Comparison of ENCODE assay signal across 15 cellular contexts in genomic region chr5:83528439-83528769, GRCh38. TPM values are rescaled to one million over a fixed set of nuclear protein-coding genes. Genes with fewer than 3 reads are reported as not detected.
A peak's percentile ranks its signal among the peaks of the same experiment; 100 is the strongest.
DNase-seq lines count a peak whose midpoint lies in the region; ATAC-seq and TF ChIP-seq lines count a peak whose summit lies in the region.
"Had no signal": no experiment of that assay in that cellular context is flagged by ENCODE, and none has a peak within 500 bp of the region (broad histone marks: within the 10 kb centered on the region; RNA-seq: fewer than 3 reads in every experiment).

No MANE protein-coding gene starts in this region.

- H3K4me3 ChIP-seq in cardiac fibroblast (replicated peaks in 1 of 2; ENCODE audit: low read depth in 2 of 2, low read length in 2 of 2) = no peak overlapping the region
- H3K4me3 ChIP-seq in fibroblast of pulmonary artery (replicated peaks; ENCODE audit: low read depth, low read length) = no peak overlapping the region
- H3K4me3 ChIP-seq: A549, HAP-1 had no signal

- DNase-seq in amniotic epithelial cell (ENCODE audit: low read depth) (peak; percentile 47), cardiac fibroblast (ENCODE audit: low read depth in 2 of 2) (peak; percentile 40 to 41), fibroblast of pulmonary artery (ENCODE audit: low read depth) (peak; percentile 36), renal cortical epithelial cell (ENCODE audit: low read depth) (peak; percentile 38), Ammon's horn (ENCODE audit: low spot score) (no peak), T-cell (no peak), GM19240 (ENCODE audit: insufficient read length, low spot score) (no peak)
- DNase-seq: CD8-positive, alpha-beta memory T cell; DMS53; GF-D8; GOT3 had no signal

- no peaks in the 10 kb centered on the region for H3K4me1 Mint-ChIP-seq in T-cell
- H3K4me1 Mint-ChIP-seq: CD8-positive, alpha-beta memory T cell had no signal

- H3K4me3 Mint-ChIP-seq in T-cell = no peak overlapping the region
- H3K4me3 Mint-ChIP-seq: CD8-positive, alpha-beta memory T cell had no signal

- CTCF ChIA-PET in T-cell (lab: Charles Lee) = no interaction called here

- no peak overlapping the region for H3K27ac Mint-ChIP-seq in T-cell
- H3K27ac Mint-ChIP-seq: CD8-positive, alpha-beta memory T cell had no signal

- H3K27me3 Mint-ChIP-seq in T-cell = peaks cover 3 to 4% of the 10 kb centered on the region in 2 donors

- POLR2A ChIA-PET in T-cell (lab: Charles Lee) = no interaction called here

- H3K36me3 Mint-ChIP-seq in T-cell = no peaks in the 10 kb centered on the region
- H3K36me3 Mint-ChIP-seq: CD8-positive, alpha-beta memory T cell had no signal

- TF ChIP-seq CTCF in cardiac fibroblast (IDR thresholded peaks at IDR 0.05; ENCODE audit: low read depth, low read length) (no peak), fibroblast of pulmonary artery (IDR thresholded peaks at IDR 0.05; ENCODE audit: low read length, missing control alignments) (no peak)

- H3K9me3 Mint-ChIP-seq in T-cell = no peaks in the 10 kb centered on the region
- H3K9me3 Mint-ChIP-seq: CD8-positive, alpha-beta memory T cell had no signal

- ATAC-seq in GM21825 (IDR thresholded peaks at IDR 0.05; ENCODE audit: unreplicated experiment) (no peak), T-cell (replicated peaks in 1 of 4) (no peak)
- ATAC-seq: A549, HepG2 had no signal

RNA-seq across cellular contexts. Expression of gene VCAN, which starts 56.9 kb away (rescaled TPM):
- 269 and 2,590 TPM in 2 replicates for total RNA-seq in renal cortical epithelial cell
- total RNA-seq in T-cell = 1 to 10 TPM in 2 of 5 donors, under 1 TPM in 3; 0.39 to 1.7 (median 0.68) TPM

Comparison
In these comparisons a context has a peak if more than half of its experiments do, and no peak if none do; other contexts are left out.
1. DNase-seq: peak in amniotic epithelial cell (single experiment), cardiac fibroblast (2 of 2), fibroblast of pulmonary artery (single experiment) and renal cortical epithelial cell (single experiment); none in Ammon's horn (single experiment), T-cell (0 of 34) and GM19240 (single experiment).
2. RNA of gene VCAN, which starts 56.9 kb away (total RNA-seq): 269 to 2,590 TPM in renal cortical epithelial cell; 0.39 to 1.7 TPM in T-cell; every median in the first group is over 100 times any median in the second.